In genomic region chr12:84411031-84411430, GRCh38 we compare ENCODE assay signal across 14 cellular contexts.
"Had no signal": no experiment of that assay in that cellular context is flagged by ENCODE, and none has a peak within 500 bp of the region (broad histone marks: within the 10 kb centered on the region; RNA-seq: fewer than 3 reads in every experiment).

No MANE protein-coding gene starts in this region.

- ATAC-seq: effector memory CD8-positive, alpha-beta T cell; gastroesophageal sphincter; lower lobe of right lung; natural killer cell; right lobe of liver; stimulated activated naive B cell treated with anti-CD40 and anti-IgM and Interleukin-4, amounts not matched to agents 10 μg/mL and 1 μg/mL and 100 μg/mL, for 72 hours; stimulated activated naive CD8-positive, alpha-beta T cell treated with anti-CD3 and anti-CD28 coated beads, Interleukin-15, amount 100 ng/mL, for 72 hours; upper lobe of right lung had no signal

- DNase-seq: effector memory CD8-positive, alpha-beta T cell; immature natural killer cell; left ventricle myocardium inferior; lower lobe of right lung; natural killer cell; ovary; right lobe of liver; stimulated activated CD4-positive, alpha-beta T cell treated with anti-CD3 and anti-CD28 coated beads, Interleukin-2, amount 100 ng/mL, for 24 hours; stimulated activated CD4-positive, alpha-beta T cell treated with anti-CD3 and anti-CD28 coated beads, Interleukin-4, amount 100 ng/mL, for 4 hours; stimulated activated naive B cell treated with anti-CD40 and anti-IgM and Interleukin-4, amounts not matched to agents 10 μg/mL and 1 μg/mL and 100 μg/mL, for 72 hours; stimulated activated naive CD8-positive, alpha-beta T cell treated with anti-CD3 and anti-CD28 coated beads, Interleukin-15, amount 100 ng/mL, for 72 hours; testis; upper lobe of right lung had no signal
